Comparison of ENCODE assay signal across 8 cellular contexts in the genomic region with DNA sequence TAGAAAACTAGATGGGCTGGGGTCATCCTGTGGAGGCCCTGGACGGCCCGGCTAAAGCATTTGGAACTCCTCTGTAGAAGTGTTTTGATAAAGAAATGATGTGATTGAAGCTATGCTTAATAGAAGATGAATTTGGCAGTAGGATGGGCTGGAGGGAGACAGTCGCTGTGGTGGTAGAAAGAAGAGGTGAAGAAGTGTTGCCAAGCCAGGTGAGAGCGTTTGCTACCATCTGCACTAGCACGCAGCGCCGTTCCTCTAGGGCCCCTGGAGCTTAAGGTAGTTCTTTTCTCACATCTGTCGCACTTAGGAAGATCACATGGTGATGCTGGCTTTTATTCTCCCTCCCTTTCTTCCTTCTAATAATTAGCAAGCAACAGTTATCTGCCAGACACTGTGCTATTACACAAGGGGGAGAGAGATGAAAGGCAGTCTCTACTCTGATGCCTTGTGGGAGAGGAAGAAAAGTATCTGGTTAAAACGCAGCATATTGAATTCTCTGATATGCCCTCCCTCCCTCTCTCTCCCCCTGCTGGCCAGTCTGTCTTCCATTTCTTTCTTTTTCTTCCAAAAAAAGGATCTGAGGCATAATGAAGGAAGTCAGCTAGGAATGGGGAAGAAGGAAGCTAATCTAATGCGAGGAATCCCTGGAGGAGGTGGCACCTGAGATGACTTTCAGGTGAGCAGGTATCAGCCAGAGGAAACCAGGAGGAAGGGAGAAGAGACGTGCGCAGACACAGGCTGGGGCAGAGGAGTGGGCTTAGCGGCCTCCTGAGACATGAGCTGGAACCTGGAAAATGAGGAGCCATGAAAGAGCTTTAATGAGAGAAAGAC.
DNase-seq lines count a peak whose midpoint lies in the region; ATAC-seq, FAIRE-seq and TF ChIP-seq lines count a peak whose summit lies in the region.

No MANE protein-coding gene starts in this region.

- DNase-seq in Caco-2 (peak in 1 of 2 experiments; percentile 30), MM.1S (no peak), bronchial epithelial cell (ENCODE audit: low read depth) (no peak), DMS79 (lab: John Stamatoyannopoulos, UW) (no peak)
- no peak for DNase-seq in naive thymus-derived CD8-positive, alpha-beta T cell

- H3K4me3 ChIP-seq in Caco-2 (ENCODE audit: low read depth, low read length), result no peak overlapping the region
- no peak overlapping the region for H3K4me3 ChIP-seq in MM.1S (ENCODE audit: low read length)
- no peak overlapping the region for H3K4me3 ChIP-seq in bronchial epithelial cell (ENCODE audit: low read depth, low read length)

- H3K4me3 Mint-ChIP-seq in Caco-2 (ENCODE audit: unreplicated experiment), result no peak overlapping the region
- peak overlapping the region in 4 of 10 donors; percentile 4 to 36 (median 34) for H3K4me3 Mint-ChIP-seq in naive thymus-derived CD8-positive, alpha-beta T cell

- no peak overlapping the region for H2AFZ ChIP-seq in MM.1S (ENCODE audit: low read length)

- no peak overlapping the region for H3K4me2 ChIP-seq in MM.1S (ENCODE audit: low read depth, low read length)

- ATAC-seq in naive thymus-derived CD8-positive, alpha-beta T cell, result no peak
- no peak for ATAC-seq in GM21360 (IDR thresholded peaks at IDR 0.05; ENCODE audit: unreplicated experiment)
- no peak for ATAC-seq in GM21717 (IDR thresholded peaks at IDR 0.05; ENCODE audit: unreplicated experiment)
- ATAC-seq in HG03469 (IDR thresholded peaks at IDR 0.05; ENCODE audit: unreplicated experiment), result no peak

- H3K27ac ChIP-seq in MM.1S (ENCODE audit: low read length), result no peak overlapping the region

- H3K9ac ChIP-seq in MM.1S (ENCODE audit: low read length), result no peak overlapping the region

- H3K79me2 ChIP-seq in MM.1S (ENCODE audit: low read length), result peaks cover 76% of the 10 kb centered on the region

- no peaks in the 10 kb centered on the region; the same call in none of the 2 replicates for H4K20me1 ChIP-seq in MM.1S (ENCODE audit: insufficient read depth, low read length)

- H3K27ac Mint-ChIP-seq in Caco-2 (ENCODE audit: unreplicated experiment), result peak overlapping the region; percentile 78
- peak overlapping the region in 9 of 10 donors; percentile 58 to 89 (median 84) for H3K27ac Mint-ChIP-seq in naive thymus-derived CD8-positive, alpha-beta T cell

- H3F3A ChIP-seq in MM.1S (ENCODE audit: insufficient read depth, low read length), result no peaks in the 10 kb centered on the region

- TF ChIP-seq CTCF in Caco-2 (IDR thresholded peaks at IDR 0.05; ENCODE audit: insufficient read depth in 1 of 2, low read depth in 1 of 2, low read length in 1 of 2, severe bottlenecking in 1 of 2, unreplicated experiment in 1 of 2) (peak in 1 of 2 experiments; percentile 51), MM.1S (IDR thresholded peaks at IDR 0.05; ENCODE audit: low read length) (peak; percentile 24; the same call in 1 of the 2 replicates), bronchial epithelial cell (IDR thresholded peaks at IDR 0.05; ENCODE audit: insufficient read depth, low read length, severe bottlenecking) (peak; percentile 42)

- H3K9me3 ChIP-seq in Caco-2, result no peaks in the 10 kb centered on the region
- no peaks in the 10 kb centered on the region for H3K9me3 ChIP-seq in MM.1S (replicated peaks; ENCODE audit: insufficient read depth, low read length)

- no peaks in the 10 kb centered on the region for H3K9me3 Mint-ChIP-seq in Caco-2 (ENCODE audit: unreplicated experiment)
- no peaks in the 10 kb centered on the region for H3K9me3 Mint-ChIP-seq in naive thymus-derived CD8-positive, alpha-beta T cell

- no peaks in the 10 kb centered on the region for H3K9me2 ChIP-seq in MM.1S (replicated peaks; ENCODE audit: insufficient read depth, low read length)

- CTCF ChIA-PET in Caco-2 (lab: Charles Lee), result interaction anchor here (0.9 to 3.8 kb wide), 18 partner anchors 8 to 144 kb away, joined by 3 to 39 read pairs (median 9); no protein-coding TSS in a partner anchor

- peaks cover 42% of the 10 kb centered on the region for H3K36me3 Mint-ChIP-seq in Caco-2 (ENCODE audit: insufficient read depth, unreplicated experiment)
- peaks cover 0 to 70% (median 7%) of the 10 kb centered on the region in 3 donors for H3K36me3 Mint-ChIP-seq in naive thymus-derived CD8-positive, alpha-beta T cell

- no peaks in the 10 kb centered on the region for H3K27me3 ChIP-seq in Caco-2 (replicated peaks; ENCODE audit: control insufficient read depth, insufficient read depth, low read length)
- no peaks in the 10 kb centered on the region for H3K27me3 ChIP-seq in MM.1S (replicated peaks; ENCODE audit: insufficient read depth, low read length)
- H3K27me3 ChIP-seq in bronchial epithelial cell (ENCODE audit: control insufficient read depth, insufficient read depth, low read length), result no peaks in the 10 kb centered on the region

- H3K4me1 ChIP-seq in Caco-2 (peaks cover 43% of the 10 kb centered on the region), MM.1S (ENCODE audit: low read length) (no peaks in the 10 kb centered on the region)

- H3K27me3 Mint-ChIP-seq in Caco-2 (ENCODE audit: insufficient read depth, unreplicated experiment), result no peaks in the 10 kb centered on the region
- no peaks in the 10 kb centered on the region for H3K27me3 Mint-ChIP-seq in naive thymus-derived CD8-positive, alpha-beta T cell

- no peak for FAIRE-seq in bronchial epithelial cell (lab: Jason Lieb, UNC)

- intact Hi-C loops in Caco-2 (cut with micrococcal nuclease; ENCODE audit: unreplicated experiment), result loop anchor here (1.0 to 5.0 kb wide), 2 partner anchors 21 to 66 kb away; no protein-coding TSS in a partner anchor

- BruUV-seq in Caco-2 (replicated peaks; lab: Mats Ljungman, UMichigan), result no TSS peak

- H3K36me3 ChIP-seq in Caco-2 (ENCODE audit: control insufficient read depth, insufficient read depth, low read length) (no peaks in the 10 kb centered on the region), MM.1S (replicated peaks; ENCODE audit: insufficient read depth, low read length) (no peaks in the 10 kb centered on the region), bronchial epithelial cell (ENCODE audit: control insufficient read depth, insufficient read depth, low read length) (peaks cover 16% of the 10 kb centered on the region)

- POLR2A ChIA-PET in Caco-2 (lab: Charles Lee), result no interaction called here
- POLR2A ChIA-PET in naive thymus-derived CD8-positive, alpha-beta T cell (lab: Charles Lee), result interaction anchor here (0.9 to 1.4 kb wide), 4 partner anchors 16 to 144 kb away, joined by 3 to 4 read pairs (median 4); no protein-coding TSS in a partner anchor

- H3K4me1 Mint-ChIP-seq in Caco-2 (ENCODE audit: low read depth, unreplicated experiment), result peaks cover 31% of the 10 kb centered on the region
- peaks cover 31 to 74% (median 65%) of the 10 kb centered on the region in 4 donors for H3K4me1 Mint-ChIP-seq in naive thymus-derived CD8-positive, alpha-beta T cell
